ENCODE assay signal across 9 cellular contexts in the genomic region with DNA sequence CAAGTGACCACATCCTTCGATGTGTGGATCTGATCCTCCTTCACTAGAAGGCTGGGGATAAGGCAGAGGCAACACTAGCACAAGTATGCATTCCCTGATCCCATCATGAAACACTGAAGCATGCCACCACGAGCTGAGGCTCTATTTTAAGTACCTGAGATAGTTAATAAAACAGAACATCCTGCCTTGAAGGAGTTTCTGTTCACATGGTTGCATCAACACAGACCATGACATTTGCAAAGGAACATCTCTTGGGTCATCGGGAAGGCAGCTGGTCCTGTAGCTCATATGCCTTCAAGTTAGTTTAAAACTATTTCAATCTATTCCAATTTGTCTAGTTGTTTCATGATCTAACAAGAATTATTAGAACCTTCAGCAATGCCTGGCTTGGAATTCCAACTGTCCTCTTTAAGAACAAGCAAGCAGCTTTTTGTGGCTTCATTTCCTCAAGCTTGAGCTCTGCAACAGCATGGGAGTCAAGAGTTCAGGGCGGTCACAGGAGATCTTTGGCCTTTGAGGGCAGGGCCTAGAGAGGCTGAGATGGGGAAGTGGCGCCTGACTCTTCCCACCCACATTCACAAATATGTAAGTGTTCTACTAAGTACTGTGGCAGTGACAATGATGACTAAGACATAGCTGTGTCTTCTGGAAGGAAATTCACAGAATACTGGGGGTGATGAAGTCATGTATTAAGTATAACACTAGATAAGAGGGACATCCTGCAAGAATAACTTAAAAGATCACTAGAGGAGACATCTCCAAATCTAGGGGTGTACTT.
DNase-seq lines count a peak whose midpoint lies in the region.
"Had no signal": no experiment of that assay in that cellular context is flagged by ENCODE, and none has a peak within 500 bp of the region (broad histone marks: within the 10 kb centered on the region; RNA-seq: fewer than 3 reads in every experiment).

No MANE protein-coding gene starts in this region.

- no peaks in the 10 kb centered on the region for H3K9me3 ChIP-seq in duodenal mucosa (ENCODE audit: control insufficient read depth in 1 of 2, low read length in 2 of 2)
- H3K9me3 ChIP-seq: thyroid gland had no signal

- peaks cover 39 to 54% of the 10 kb centered on the region in 2 donors for H3K4me1 ChIP-seq in duodenal mucosa (ENCODE audit: control insufficient read depth in 1 of 2, insufficient read depth in 2 of 2, low read length in 2 of 2)

- H3K9ac ChIP-seq in duodenal mucosa (ENCODE audit: low read depth in 1 of 2, low read length in 2 of 2), result no peak overlapping the region

- H3K27ac ChIP-seq in duodenal mucosa (ENCODE audit: low read depth, low read length), result peak overlapping the region; percentile 6
- H3K27ac ChIP-seq: thyroid gland had no signal

- peak overlapping the region in 1 of 2 donors; percentile 1 for H3K4me3 ChIP-seq in duodenal mucosa (ENCODE audit: low read depth in 1 of 2, low read length in 2 of 2)
- H3K4me3 ChIP-seq: thyroid gland had no signal

- peak; percentile 80 for DNase-seq in GM04503 (ENCODE audit: low read depth)
- DNase-seq in Kasumi-1 (lab: John Stamatoyannopoulos, UW), result peak; percentile 88 to 90
- peak; percentile 88 for DNase-seq in non-pigmented ciliary epithelial cell (ENCODE audit: low read depth)
- DNase-seq in DMS 273 treated with DMSO at 0.1 percent for 48 hours (lab: John Stamatoyannopoulos, UW), result no peak
- no peak for DNase-seq in NCI-H524 (lab: John Stamatoyannopoulos, UW)
- no peak for DNase-seq in NCI-H1694 (lab: John Stamatoyannopoulos, UW)
- no peak for DNase-seq in stimulated activated CD4-positive, alpha-beta T cell treated with anti-CD3 and anti-CD28 coated beads, Interleukin-4, amount 100 ng/mL, for 4 hours

- H3K36me3 ChIP-seq in duodenal mucosa (ENCODE audit: control insufficient read depth in 1 of 2, insufficient read depth in 2 of 2, low read length in 2 of 2), result peaks cover 23 to 44% of the 10 kb centered on the region in 2 donors
- H3K36me3 ChIP-seq: thyroid gland had no signal

- H3K27me3 ChIP-seq in duodenal mucosa (ENCODE audit: control insufficient read depth in 1 of 2, insufficient read depth in 2 of 2, low read length in 2 of 2), result no peaks in the 10 kb centered on the region
- H3K27me3 ChIP-seq: thyroid gland had no signal

Comparison
In these comparisons a context has a peak if more than half of its experiments do, and no peak if none do; other contexts are left out.
1. DNase-seq: peak in GM04503 (single experiment), Kasumi-1 (2 of 2) and non-pigmented ciliary epithelial cell (single experiment); none in DMS 273 treated with DMSO at 0.1 percent for 48 hours (single experiment), NCI-H524 (0 of 2), NCI-H1694 (single experiment) and stimulated activated CD4-positive, alpha-beta T cell treated with anti-CD3 and anti-CD28 coated beads, Interleukin-4, amount 100 ng/mL, for 4 hours (0 of 2).